In the genomic region with DNA sequence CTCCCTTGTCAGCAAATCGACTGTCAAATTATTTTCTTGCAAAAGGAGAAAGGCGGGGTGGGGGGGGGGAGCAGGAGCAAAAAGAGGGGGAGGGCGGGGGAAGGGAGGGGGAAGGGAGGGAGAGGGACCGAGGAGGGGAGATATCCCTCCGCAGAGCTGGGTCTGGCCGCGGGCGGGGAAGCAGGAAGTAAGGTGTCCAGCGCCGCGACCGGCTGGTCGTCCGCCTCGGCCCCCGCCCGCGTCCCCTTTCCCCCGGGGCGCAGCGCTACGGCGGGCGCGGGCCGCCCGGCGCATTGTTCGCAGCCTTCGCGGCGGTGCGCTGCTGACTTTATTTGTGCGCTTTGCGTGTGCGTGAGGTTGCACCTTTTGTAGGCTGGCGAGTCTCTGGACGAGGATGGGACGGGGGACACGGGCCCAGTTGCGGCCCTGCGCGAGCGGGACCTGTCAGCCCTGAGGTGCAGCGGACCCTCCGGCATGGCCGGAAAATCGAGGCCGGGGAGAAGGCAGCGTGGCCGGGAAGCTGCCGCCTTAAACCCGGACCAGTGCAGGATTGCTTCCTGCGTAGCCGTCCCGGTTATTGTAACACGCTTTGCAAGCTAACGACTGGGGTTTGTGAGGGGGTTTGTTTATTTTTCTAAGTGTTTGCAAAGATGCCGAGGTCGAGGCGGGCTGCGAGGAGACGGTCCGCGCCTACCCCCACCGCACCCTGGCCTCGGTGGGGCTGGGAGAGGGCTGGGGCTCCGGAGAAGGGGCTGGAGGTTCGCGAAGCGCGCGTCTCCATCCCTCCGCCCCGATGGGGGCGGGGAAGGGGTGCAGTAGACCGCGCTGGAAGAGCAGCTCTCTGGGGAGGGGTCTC, we compare ENCODE assay signal across 8 cellular contexts. TPM values are rescaled to one million over a fixed set of nuclear protein-coding genes. Genes with fewer than 3 reads are reported as not detected.
DNase-seq lines count a peak whose midpoint lies in the region; ATAC-seq and TF ChIP-seq lines count a peak whose summit lies in the region.

No MANE protein-coding gene starts in this region.

- H3K36me3 ChIP-seq in spleen, result no peaks in the 10 kb centered on the region

- WGBS in spleen, 5 donors, result 0 to 1% (median 0%) methylated on average over 31 to 76 of the region's 78 CpGs

- no peaks in the 10 kb centered on the region for H3K36me3 Mint-ChIP-seq in immature natural killer cell

- H3K27me3 Mint-ChIP-seq in immature natural killer cell (ENCODE audit: low read depth in 3 of 3), result peaks cover 2 to 7% (median 5%) of the 10 kb centered on the region in 3 donors

- H3K9me3 Mint-ChIP-seq in immature natural killer cell, result no peaks in the 10 kb centered on the region

- no peak for TF ChIP-seq CTCF in GM10248 (IDR thresholded peaks at IDR 0.05; ENCODE audit: control extremely low read depth, extremely low read depth, low read depth, missing control alignments)
- no peak for TF ChIP-seq CTCF in cardiac fibroblast (IDR thresholded peaks at IDR 0.05; ENCODE audit: low read depth, low read length)
- no peak for TF ChIP-seq CTCF in spleen (IDR thresholded peaks at IDR 0.05 in 8 of 11, conservative IDR thresholded peaks at IDR 0.05 in 3 of 11)

- intact Hi-C loops in spleen (cut with DNase I; ENCODE audit: low total_unique reads), result no loop called here

- ATAC-seq in HG02571 (IDR thresholded peaks at IDR 0.05; ENCODE audit: unreplicated experiment), result peak; percentile 28
- ATAC-seq in HG03571 (IDR thresholded peaks at IDR 0.05; ENCODE audit: unreplicated experiment), result no peak

- peaks cover 3 to 69% (median 38%) of the 10 kb centered on the region in 6 donors for H3K4me1 ChIP-seq in spleen

- peak overlapping the region; percentile 95 to 99 (median 99) for H3K4me3 Mint-ChIP-seq in immature natural killer cell

- POLR2A ChIA-PET in GM10248 (lab: Yijun Ruan, JAX), result interaction anchor here (0.7 kb wide), 1 partner anchor 75 kb away, joined by 6 read pairs; no protein-coding TSS in a partner anchor

- no peaks in the 10 kb centered on the region for H3K9me3 ChIP-seq in spleen

- H3K4me1 Mint-ChIP-seq in immature natural killer cell, result peaks cover 43 to 47% of the 10 kb centered on the region in 2 donors

- CTCF ChIA-PET in GM10248 (lab: Yijun Ruan, JAX), result interaction anchor here (1.7 kb wide), 1 partner anchor 95 kb away, joined by 9 read pairs; no protein-coding TSS in a partner anchor

- DNase-seq in GM10248 (ENCODE audit: extremely low spot score), result peak; percentile 75
- peak; percentile 51 for DNase-seq in NCI-H1694 (lab: John Stamatoyannopoulos, UW)
- DNase-seq in UCSD-AML1 (lab: John Stamatoyannopoulos, UW; ENCODE audit: unreplicated experiment), result peak; percentile 71
- DNase-seq in cardiac fibroblast (ENCODE audit: low read depth in 2 of 2), result peak; percentile 77 to 83
- DNase-seq in immature natural killer cell, result peak; percentile 39 to 53 (median 48)
- DNase-seq in spleen, result peak; percentile 91

- H3K27ac Mint-ChIP-seq in immature natural killer cell, result peak overlapping the region in 5 of 6 donors; percentile 69 to 91 (median 81)

- TF ChIP-seq POLR2A in spleen (IDR thresholded peaks at IDR 0.05), result no peak

- H3K27me3 ChIP-seq in spleen (replicated peaks in 1 of 7), result peaks cover 0 to 39% (median 0%) of the 10 kb centered on the region in 7 donors

- peak overlapping the region; percentile 73 to 81 for H3K4me3 ChIP-seq in cardiac fibroblast (replicated peaks in 1 of 2; ENCODE audit: low read depth in 2 of 2, low read length in 2 of 2)
- H3K4me3 ChIP-seq in spleen, result peak overlapping the region; percentile 67 to 98 (median 93)

- H3K27ac ChIP-seq in spleen, result peak overlapping the region; percentile 76 to 93 (median 88)

RNA-seq across cellular contexts. Expression of a gene that starts 0.7 kb away (rescaled TPM):
- 1 to 10 TPM; 1.5 to 8.8 (median 2.1) TPM for polyA plus RNA-seq in immature natural killer cell
- total RNA-seq in spleen, result 10 to 100 TPM in 6 of 7 donors, 1 to 10 TPM in 1; 8.4 to 16.9 (median 14.3) TPM
- polyA plus RNA-seq in spleen, result 1 to 10 TPM; 1.5 to 3.0 (median 2.0) TPM
